In the genomic region with DNA sequence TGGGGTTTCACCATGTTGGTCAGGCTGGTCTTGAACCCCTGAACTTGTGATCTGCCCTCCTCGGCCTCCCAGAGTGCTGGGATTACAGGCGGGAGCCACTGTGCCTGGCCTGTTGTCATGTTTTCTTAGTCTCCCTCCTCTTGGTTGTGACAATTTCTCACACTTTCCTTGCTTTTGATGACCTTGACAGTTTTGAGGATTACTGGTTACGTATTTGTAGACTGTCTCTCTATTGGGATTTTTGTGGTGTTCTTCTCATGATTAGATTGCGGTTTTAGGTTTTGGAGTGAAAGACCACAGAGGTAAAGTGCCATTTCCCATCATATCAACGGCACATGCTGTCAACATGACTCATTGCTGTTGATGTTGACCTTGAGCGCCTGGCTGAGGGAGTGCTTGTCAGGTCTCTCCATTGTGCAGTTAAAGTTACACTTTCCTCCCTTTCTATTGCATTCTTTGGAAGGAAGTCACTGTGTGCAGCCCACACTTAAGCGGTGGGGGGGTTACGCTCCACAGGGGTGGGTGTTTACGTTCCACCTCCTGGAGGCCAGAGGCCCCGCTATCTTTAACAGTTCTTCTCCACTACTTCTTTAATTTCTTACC, we compare ENCODE assay signal across 9 cellular contexts. TPM values are rescaled to one million over a fixed set of nuclear protein-coding genes. Genes with fewer than 3 reads are reported as not detected.
DNase-seq lines count a peak whose midpoint lies in the region; ATAC-seq and TF ChIP-seq lines count a peak whose summit lies in the region.
"Had no signal": no experiment of that assay in that cellular context is flagged by ENCODE, and none has a peak within 500 bp of the region (broad histone marks: within the 10 kb centered on the region; RNA-seq: fewer than 3 reads in every experiment).

No MANE protein-coding gene starts in this region.

- peaks cover 0 to 6% (median 4%) of the 10 kb centered on the region in 4 donors for H3K4me1 Mint-ChIP-seq in CD4-positive, CD25-positive, alpha-beta regulatory T cell
- H3K4me1 Mint-ChIP-seq in activated CD8-positive, alpha-beta T cell treated with anti-CD3 and anti-CD28 coated beads for 36 hours (ENCODE audit: low read depth), result peaks cover 23% of the 10 kb centered on the region
- peaks cover 30% of the 10 kb centered on the region for H3K4me1 Mint-ChIP-seq in stimulated activated naive CD8-positive, alpha-beta T cell treated with anti-CD3 and anti-CD28 coated beads, Interleukin-15, amount 100 ng/mL, for 72 hours

- intact Hi-C loops in activated CD8-positive, alpha-beta T cell treated with anti-CD3 and anti-CD28 coated beads for 36 hours (cut with micrococcal nuclease), result no loop called here
- intact Hi-C loops in cardiac septum (cut with DNase I), result no loop called here

- no peaks in the 10 kb centered on the region for H3K9me3 ChIP-seq in CD4-positive, CD25-positive, alpha-beta regulatory T cell (ENCODE audit: control insufficient read depth in 2 of 2, low read length in 2 of 2)

- peaks cover 0 to 4% (median 0%) of the 10 kb centered on the region in 7 donors for H3K9me3 Mint-ChIP-seq in CD4-positive, CD25-positive, alpha-beta regulatory T cell
- no peaks in the 10 kb centered on the region for H3K9me3 Mint-ChIP-seq in activated CD8-positive, alpha-beta T cell treated with anti-CD3 and anti-CD28 coated beads for 36 hours
- H3K9me3 Mint-ChIP-seq in stimulated activated naive CD8-positive, alpha-beta T cell treated with anti-CD3 and anti-CD28 coated beads, Interleukin-15, amount 100 ng/mL, for 72 hours, result no peaks in the 10 kb centered on the region

- CTCF ChIA-PET in activated CD8-positive, alpha-beta T cell treated with anti-CD3 and anti-CD28 coated beads for 36 hours (lab: Charles Lee), result interaction anchor here (0.8 to 6.4 kb wide), 7 partner anchors 10 to 182 kb away, joined by 3 to 29 read pairs (median 3); no protein-coding TSS in a partner anchor

- H3K27me3 ChIP-seq in CD4-positive, CD25-positive, alpha-beta regulatory T cell (ENCODE audit: control insufficient read depth, insufficient read depth, low read length), result no peaks in the 10 kb centered on the region

- H3K36me3 ChIP-seq in CD4-positive, CD25-positive, alpha-beta regulatory T cell (ENCODE audit: control insufficient read depth, insufficient read depth, low read length), result no peaks in the 10 kb centered on the region
- H3K36me3 ChIP-seq: cardiac muscle cell had no signal

- no peak overlapping the region for H3K27ac ChIP-seq in CD4-positive, CD25-positive, alpha-beta regulatory T cell (ENCODE audit: insufficient read depth, low read length, poor library complexity, severe bottlenecking)
- H3K27ac ChIP-seq: cardiac muscle cell had no signal

- H3K27ac Mint-ChIP-seq in CD4-positive, CD25-positive, alpha-beta regulatory T cell, result no peak overlapping the region
- peak overlapping the region; percentile 41 for H3K27ac Mint-ChIP-seq in activated CD8-positive, alpha-beta T cell treated with anti-CD3 and anti-CD28 coated beads for 36 hours
- H3K27ac Mint-ChIP-seq in stimulated activated naive CD8-positive, alpha-beta T cell treated with anti-CD3 and anti-CD28 coated beads, Interleukin-15, amount 100 ng/mL, for 72 hours, result peak overlapping the region in 1 of 2 donors; percentile 12

- TF ChIP-seq CTCF in activated CD8-positive, alpha-beta T cell treated with anti-CD3 and anti-CD28 coated beads for 36 hours (IDR thresholded peaks at IDR 0.05), result no peak

- POLR2A ChIA-PET in activated CD8-positive, alpha-beta T cell treated with anti-CD3 and anti-CD28 coated beads for 36 hours (lab: Charles Lee), result no interaction called here

- peak in 1 of 3 donors; percentile 44 for DNase-seq in CD4-positive, CD25-positive, alpha-beta regulatory T cell
- DNase-seq in HT1080 (ENCODE audit: low read depth), result peak; percentile 99
- DNase-seq in activated CD8-positive, alpha-beta T cell treated with anti-CD3 and anti-CD28 coated beads for 36 hours, result peak; percentile 65
- DNase-seq in cardiac septum (ENCODE audit: low spot score), result peak; percentile 6
- peak; percentile 35 to 75 for DNase-seq in stimulated activated naive CD8-positive, alpha-beta T cell treated with anti-CD3 and anti-CD28 coated beads, Interleukin-15, amount 100 ng/mL, for 72 hours
- DNase-seq in RKO (ENCODE audit: low spot score), result no peak

- H3K27me3 Mint-ChIP-seq in CD4-positive, CD25-positive, alpha-beta regulatory T cell, result peaks cover 43% of the 10 kb centered on the region
- peaks cover 32% of the 10 kb centered on the region for H3K27me3 Mint-ChIP-seq in activated CD8-positive, alpha-beta T cell treated with anti-CD3 and anti-CD28 coated beads for 36 hours
- peaks cover 76% of the 10 kb centered on the region for H3K27me3 Mint-ChIP-seq in stimulated activated naive CD8-positive, alpha-beta T cell treated with anti-CD3 and anti-CD28 coated beads, Interleukin-15, amount 100 ng/mL, for 72 hours

- H3K4me3 ChIP-seq in CD4-positive, CD25-positive, alpha-beta regulatory T cell (ENCODE audit: low read depth, low read length), result no peak overlapping the region
- H3K4me3 ChIP-seq: cardiac muscle cell had no signal

- ATAC-seq in CD4-positive, CD25-positive, alpha-beta regulatory T cell (ENCODE audit: low read depth in 2 of 2), result peak; percentile 51 to 63
- peak; percentile 89 for ATAC-seq in activated CD8-positive, alpha-beta T cell treated with anti-CD3 and anti-CD28 coated beads for 36 hours
- peak; percentile 93 for ATAC-seq in stimulated activated naive CD8-positive, alpha-beta T cell treated with anti-CD3 and anti-CD28 coated beads, Interleukin-15, amount 100 ng/mL, for 72 hours
- no peak for ATAC-seq in HG03469 (IDR thresholded peaks at IDR 0.05; ENCODE audit: unreplicated experiment)
- ATAC-seq in HG03095 (IDR thresholded peaks at IDR 0.05; ENCODE audit: unreplicated experiment), result no peak

- H3K4me1 ChIP-seq in CD4-positive, CD25-positive, alpha-beta regulatory T cell (ENCODE audit: control insufficient read depth, insufficient read depth, low read length, poor library complexity, severe bottlenecking), result no peaks in the 10 kb centered on the region

- H3K4me3 Mint-ChIP-seq in CD4-positive, CD25-positive, alpha-beta regulatory T cell, result no peak overlapping the region
- H3K4me3 Mint-ChIP-seq in activated CD8-positive, alpha-beta T cell treated with anti-CD3 and anti-CD28 coated beads for 36 hours, result no peak overlapping the region
- peak overlapping the region in 1 of 2 donors; percentile 37 for H3K4me3 Mint-ChIP-seq in stimulated activated naive CD8-positive, alpha-beta T cell treated with anti-CD3 and anti-CD28 coated beads, Interleukin-15, amount 100 ng/mL, for 72 hours

- no peaks in the 10 kb centered on the region for H3K36me3 Mint-ChIP-seq in CD4-positive, CD25-positive, alpha-beta regulatory T cell
- no peaks in the 10 kb centered on the region for H3K36me3 Mint-ChIP-seq in activated CD8-positive, alpha-beta T cell treated with anti-CD3 and anti-CD28 coated beads for 36 hours (ENCODE audit: low read depth)

RNA-seq across cellular contexts. Expression of a gene that starts 10.8 kb away (rescaled TPM):
- total RNA-seq in CD4-positive, CD25-positive, alpha-beta regulatory T cell, result 1.1 TPM
- polyA plus RNA-seq in CD4-positive, CD25-positive, alpha-beta regulatory T cell, result under 1 TPM; 0.29 to 0.87 (median 0.54) TPM
- not detected in 2 replicates for total RNA-seq in HT1080 (2014; rRNA removed; shearing (Covaris generic))
- polyA plus RNA-seq in HT1080 (2015; cell fraction: cytosol; rRNA removed), result 0.14 TPM in 1 of 2 replicates, not detected in the other
- polyA plus RNA-seq in HT1080 (2015; cell fraction: nucleus; rRNA removed), result not detected in 2 replicates
- 1 to 10 TPM; 1.7 to 1.9 TPM for total RNA-seq in activated CD8-positive, alpha-beta T cell treated with anti-CD3 and anti-CD28 coated beads for 36 hours
- 0.54 TPM for total RNA-seq in cardiac septum

RNA-seq across cellular contexts. Expression of a gene that starts 25.2 kb away (rescaled TPM):
- not detected for total RNA-seq in CD4-positive, CD25-positive, alpha-beta regulatory T cell
- polyA plus RNA-seq in CD4-positive, CD25-positive, alpha-beta regulatory T cell, result not detected
- not detected in 2 replicates for total RNA-seq in HT1080 (2014; rRNA removed; shearing (Covaris generic))
- not detected in 2 replicates for polyA plus RNA-seq in HT1080 (2015; cell fraction: cytosol; rRNA removed)
- not detected in 2 replicates for polyA plus RNA-seq in HT1080 (2015; cell fraction: nucleus; rRNA removed)
- not detected for total RNA-seq in activated CD8-positive, alpha-beta T cell treated with anti-CD3 and anti-CD28 coated beads for 36 hours
- total RNA-seq in cardiac septum, result not detected
- total RNA-seq: cardiac muscle cell had no signal
- polyA plus RNA-seq: cardiac muscle cell had no signal

RNA-seq across cellular contexts. Expression of a gene that starts 45.6 kb away (rescaled TPM):
- total RNA-seq in CD4-positive, CD25-positive, alpha-beta regulatory T cell, result not detected
- not detected for polyA plus RNA-seq in CD4-positive, CD25-positive, alpha-beta regulatory T cell
- not detected in 2 replicates for total RNA-seq in HT1080 (2014; rRNA removed; shearing (Covaris generic))
- not detected in 2 replicates for polyA plus RNA-seq in HT1080 (2015; cell fraction: cytosol; rRNA removed)
- polyA plus RNA-seq in HT1080 (2015; cell fraction: nucleus; rRNA removed), result not detected in 2 replicates
- total RNA-seq in activated CD8-positive, alpha-beta T cell treated with anti-CD3 and anti-CD28 coated beads for 36 hours, result not detected
- total RNA-seq in cardiac septum, result not detected
- total RNA-seq: cardiac muscle cell had no signal
- polyA plus RNA-seq: cardiac muscle cell had no signal

RNA-seq across cellular contexts. Expression of a gene that starts 52.1 kb away (rescaled TPM):
- 26.1 TPM for total RNA-seq in CD4-positive, CD25-positive, alpha-beta regulatory T cell
- polyA plus RNA-seq in CD4-positive, CD25-positive, alpha-beta regulatory T cell, result 10 to 100 TPM; 33.5 to 72.4 (median 50.0) TPM
- not detected in 2 replicates for total RNA-seq in HT1080 (2014; rRNA removed; shearing (Covaris generic))
- polyA plus RNA-seq in HT1080 (2015; cell fraction: cytosol; rRNA removed), result not detected in 2 replicates
- not detected in 2 replicates for polyA plus RNA-seq in HT1080 (2015; cell fraction: nucleus; rRNA removed)
- 1 to 10 TPM; 7.6 to 9.5 TPM for total RNA-seq in activated CD8-positive, alpha-beta T cell treated with anti-CD3 and anti-CD28 coated beads for 36 hours
- total RNA-seq in cardiac septum, result 12.7 TPM

Comparison
In these comparisons a context has a peak if more than half of its experiments do, and no peak if none do; other contexts are left out.
1. ATAC-seq: peak in CD4-positive, CD25-positive, alpha-beta regulatory T cell (2 of 2), activated CD8-positive, alpha-beta T cell treated with anti-CD3 and anti-CD28 coated beads for 36 hours (single experiment) and stimulated activated naive CD8-positive, alpha-beta T cell treated with anti-CD3 and anti-CD28 coated beads, Interleukin-15, amount 100 ng/mL, for 72 hours (single experiment); none in HG03469 (single experiment) and HG03095 (single experiment).